ENCODE assay signal across 8 cellular contexts in genomic region chr1:203702130-203702577, GRCh38.
A peak's percentile ranks its signal among the peaks of the same experiment; 100 is the strongest.
DNase-seq lines count a peak whose midpoint lies in the region.

No MANE protein-coding gene starts in this region.

- no peaks in the 10 kb centered on the region for H3K79me1 ChIP-seq in mesendoderm (ENCODE audit: low read length)

- no peak overlapping the region for H3K4ac ChIP-seq in mesendoderm (ENCODE audit: low read depth, low read length)

- no peak overlapping the region for H4K5ac ChIP-seq in mesendoderm (ENCODE audit: low read length)

- H3K9ac ChIP-seq in mesendoderm (ENCODE audit: low read length): no peak overlapping the region

- no peaks in the 10 kb centered on the region for H3K79me2 ChIP-seq in mesendoderm (ENCODE audit: control insufficient read depth, insufficient read depth, low read length)

- H3K27me3 ChIP-seq in mesendoderm (ENCODE audit: insufficient read depth, low read length, poor library complexity): no peaks in the 10 kb centered on the region

- H2AK5ac ChIP-seq in mesendoderm (ENCODE audit: low read length): no peak overlapping the region

- H3K56ac ChIP-seq in mesendoderm (ENCODE audit: low read length): no peak overlapping the region

- H4K8ac ChIP-seq in mesendoderm (ENCODE audit: low read depth, low read length): no peak overlapping the region

- no peak overlapping the region for H2BK15ac ChIP-seq in mesendoderm (replicated peaks; ENCODE audit: low read depth)

- no peak overlapping the region for H2BK5ac ChIP-seq in mesendoderm (ENCODE audit: low read length)

- H3K23ac ChIP-seq in mesendoderm (ENCODE audit: low read length): no peak overlapping the region

- no peak overlapping the region for H3K4me3 ChIP-seq in mesendoderm (ENCODE audit: low read length)

- H3K27ac ChIP-seq in mesendoderm (ENCODE audit: low read depth, low read length): no peak overlapping the region

- H3K18ac ChIP-seq in mesendoderm (ENCODE audit: low read length): no peak overlapping the region

- no peak overlapping the region for H2BK120ac ChIP-seq in mesendoderm (ENCODE audit: low read depth, low read length)

- H3K4me1 ChIP-seq in mesendoderm (ENCODE audit: control insufficient read depth, low read depth, low read length): no peaks in the 10 kb centered on the region

- peaks cover 2% of the 10 kb centered on the region for H3K36me3 ChIP-seq in mesendoderm (ENCODE audit: control insufficient read depth, insufficient read depth, low read length)

- no peak overlapping the region for H3K4me2 ChIP-seq in mesendoderm (ENCODE audit: low read length)

- WGBS in mesendoderm (ENCODE audit: extremely low coverage, insufficient coverage, low lambda C conversion rate): no CpG with 5 or more reads among the region's 1 CpG

- DNase-seq in NCI-H748 (lab: John Stamatoyannopoulos, UW; ENCODE audit: unreplicated experiment): peak; percentile 38
- DNase-seq in NCI-H748 treated with DMSO at 0.1 percent for 48 hours (lab: John Stamatoyannopoulos, UW): no peak
- peak; percentile 73 for DNase-seq in NCI-H2227 (lab: John Stamatoyannopoulos, UW; ENCODE audit: unreplicated experiment)
- DNase-seq in activated CD4-positive, alpha-beta T cell treated with anti-CD3 and anti-CD28 coated beads, Interleukin-2, amount 50 U/mL, for 48 hours: peak; percentile 69 to 72
- peak; percentile 54 for DNase-seq in effector CD8-positive, alpha-beta T cell (lab: John Stamatoyannopoulos, UW)
- peak; percentile 73 for DNase-seq in mesendoderm
- DNase-seq in stimulated activated CD8-positive, alpha-beta memory T cell treated with anti-CD3 and anti-CD28 coated beads, Interleukin-2, amount 100 ng/mL, for 1 hour (ENCODE audit: low read depth in 2 of 2): peak; percentile 33 to 40
- DNase-seq in mesenteric fat pad (ENCODE audit: low spot score): no peak

Comparison
In these comparisons a context has a peak if more than half of its experiments do, and no peak if none do; other contexts are left out.
1. DNase-seq: peak in NCI-H748 (single experiment), NCI-H2227 (single experiment), activated CD4-positive, alpha-beta T cell treated with anti-CD3 and anti-CD28 coated beads, Interleukin-2, amount 50 U/mL, for 48 hours (2 of 2), effector CD8-positive, alpha-beta T cell (single experiment), mesendoderm (single experiment) and stimulated activated CD8-positive, alpha-beta memory T cell treated with anti-CD3 and anti-CD28 coated beads, Interleukin-2, amount 100 ng/mL, for 1 hour (2 of 2); none in NCI-H748 treated with DMSO at 0.1 percent for 48 hours (single experiment) and mesenteric fat pad (single experiment).